In the genomic region with DNA sequence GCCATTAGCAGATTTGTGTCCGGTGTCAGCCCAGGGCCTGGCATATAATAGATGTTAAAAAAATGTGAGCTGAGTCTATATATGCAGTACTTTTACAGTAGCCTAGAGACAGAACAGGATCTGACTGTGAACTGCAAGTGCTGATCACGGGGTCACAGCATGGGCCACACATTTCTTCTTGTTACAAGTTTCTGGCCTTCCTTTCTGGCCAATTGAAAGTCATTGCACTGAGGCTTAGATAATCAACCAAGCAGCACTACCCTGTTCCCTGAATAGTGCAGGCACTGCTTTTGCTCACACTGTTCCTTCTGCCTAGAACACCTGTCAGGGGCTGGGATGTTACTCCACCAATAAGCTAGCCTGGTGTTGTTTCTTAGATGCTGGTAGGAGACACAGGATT, we compare ENCODE assay signal across 19 cellular contexts.
"Had no signal": no experiment of that assay in that cellular context is flagged by ENCODE, and none has a peak within 500 bp of the region (broad histone marks: within the 10 kb centered on the region; RNA-seq: fewer than 3 reads in every experiment).

No MANE protein-coding gene starts in this region.

- H3K9me3 Mint-ChIP-seq: activated CD4-positive, alpha-beta T cell treated with anti-CD3 and anti-CD28 coated beads, Interleukin-2, amount 10 ng/mL, durations not matched to agents 7 days and 5 days; activated CD8-positive, alpha-beta T cell treated with anti-CD3 and anti-CD28 coated beads for 36 hours; activated naive CD4-positive, alpha-beta T cell treated with anti-CD3 and anti-CD28 coated beads, Interleukin-2, amount 50 U/mL, for 24 hours; endodermal cell; stimulated activated naive CD8-positive, alpha-beta T cell treated with anti-CD3 and anti-CD28 coated beads, Interleukin-15, Interleukin-2, amounts not matched to agents 100 ng/mL and 50 ng/mL, for 24 hours; T-helper 2 cell treated with Interferon-gamma antibody and Interleukin-4, amounts not matched to agents 5 μg/mL and 100 μg/mL, for 36 hours had no signal

- H3K27me3 ChIP-seq: heart left ventricle, upper lobe of left lung had no signal

- DNase-seq: activated CD4-positive, alpha-beta T cell treated with anti-CD3 and anti-CD28 coated beads, Interleukin-2, amount 10 ng/mL, durations not matched to agents 7 days and 5 days; activated CD8-positive, alpha-beta memory T cell treated with anti-CD3 and anti-CD28 coated beads, Interleukin-2, amount 10 ng/mL, durations not matched to agents 7 days and 5 days; activated CD8-positive, alpha-beta T cell treated with anti-CD3 and anti-CD28 coated beads for 36 hours; activated gamma-delta T cell treated with Interleukin-2 at 50 U/mL for 16 hours; anterior cingulate cortex; cortex of kidney; endodermal cell; heart left ventricle; mesendoderm; naive thymus-derived CD4-positive, alpha-beta T cell; stimulated activated CD4-positive, alpha-beta T cell treated with anti-CD3 and anti-CD28 coated beads, Interleukin-1b, Interleukin-23, amount 100 ng/mL, for 48 hours; upper lobe of left lung had no signal

- H3K4me3 ChIP-seq: heart left ventricle, upper lobe of left lung had no signal

- ATAC-seq: activated CD4-positive, CD25-positive, alpha-beta regulatory T cell treated with anti-CD3 and anti-CD28 coated beads, Interleukin-2, amount 50 U/mL, for 24 hours; activated CD8-positive, alpha-beta memory T cell treated with anti-CD3 and anti-CD28 coated beads, Interleukin-2, amount 10 ng/mL, durations not matched to agents 7 days and 5 days; activated CD8-positive, alpha-beta T cell treated with anti-CD3 and anti-CD28 coated beads for 36 hours; heart left ventricle; naive thymus-derived CD4-positive, alpha-beta T cell; SK-N-SH treated with all-trans-retinoic acid at 6 μM for 48 hours had no signal

- H3K9me3 ChIP-seq: heart left ventricle, upper lobe of left lung had no signal

- H3K4me3 Mint-ChIP-seq: activated CD4-positive, alpha-beta T cell treated with anti-CD3 and anti-CD28 coated beads, Interleukin-2, amount 10 ng/mL, durations not matched to agents 7 days and 5 days; activated CD8-positive, alpha-beta memory T cell treated with anti-CD3 and anti-CD28 coated beads, Interleukin-2, amount 10 ng/mL, durations not matched to agents 7 days and 5 days; activated CD8-positive, alpha-beta T cell treated with anti-CD3 and anti-CD28 coated beads for 36 hours; activated naive CD4-positive, alpha-beta T cell treated with anti-CD3 and anti-CD28 coated beads, Interleukin-2, amount 50 U/mL, for 24 hours; endodermal cell; naive thymus-derived CD4-positive, alpha-beta T cell; stimulated activated naive CD8-positive, alpha-beta T cell treated with anti-CD3 and anti-CD28 coated beads, Interleukin-15, Interleukin-2, amounts not matched to agents 100 ng/mL and 50 ng/mL, for 24 hours; T-helper 2 cell treated with Interferon-gamma antibody and Interleukin-4, amounts not matched to agents 5 μg/mL and 100 μg/mL, for 36 hours had no signal

- H3K27ac ChIP-seq: upper lobe of left lung, VCaP had no signal

- H3K27ac Mint-ChIP-seq: activated CD4-positive, alpha-beta T cell treated with anti-CD3 and anti-CD28 coated beads, Interleukin-2, amount 10 ng/mL, durations not matched to agents 7 days and 5 days; activated CD8-positive, alpha-beta memory T cell treated with anti-CD3 and anti-CD28 coated beads, Interleukin-2, amount 10 ng/mL, durations not matched to agents 7 days and 5 days; activated CD8-positive, alpha-beta T cell treated with anti-CD3 and anti-CD28 coated beads for 36 hours; activated naive CD4-positive, alpha-beta T cell treated with anti-CD3 and anti-CD28 coated beads, Interleukin-2, amount 50 U/mL, for 24 hours; endodermal cell; naive thymus-derived CD4-positive, alpha-beta T cell; progenitor cell of endocrine pancreas; stimulated activated naive CD8-positive, alpha-beta T cell treated with anti-CD3 and anti-CD28 coated beads, Interleukin-15, Interleukin-2, amounts not matched to agents 100 ng/mL and 50 ng/mL, for 24 hours; T-helper 2 cell treated with Interferon-gamma antibody and Interleukin-4, amounts not matched to agents 5 μg/mL and 100 μg/mL, for 36 hours had no signal

- H3K36me3 ChIP-seq: heart left ventricle, upper lobe of left lung had no signal
